In the genomic region with DNA sequence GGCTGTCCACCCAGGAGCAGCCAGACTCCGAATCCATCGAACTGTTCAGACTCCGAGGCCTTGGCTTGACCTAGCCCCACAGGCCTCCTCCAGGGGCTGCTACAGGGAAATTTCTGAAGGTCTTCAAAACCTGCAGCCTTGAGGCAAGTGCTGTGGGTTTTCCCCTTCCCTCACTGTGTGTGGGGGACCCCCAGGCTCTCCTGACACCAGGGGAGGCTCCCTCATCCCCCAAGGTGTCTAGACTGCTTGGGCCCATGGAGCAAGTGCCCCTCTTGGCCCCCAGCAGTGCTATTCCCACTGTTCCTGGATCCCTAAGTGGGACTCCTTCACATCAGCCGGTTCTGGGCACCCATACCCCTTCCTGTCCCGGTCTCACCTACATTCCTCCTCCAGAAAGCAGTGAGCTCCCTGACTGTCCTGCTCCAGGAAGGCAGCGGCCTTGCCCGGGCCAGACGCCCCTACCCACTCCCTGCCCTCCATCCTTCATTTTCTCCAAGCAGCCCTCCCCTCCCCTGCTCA, we compare ENCODE assay signal across 8 cellular contexts. TPM values are rescaled to one million over a fixed set of nuclear protein-coding genes. Genes with fewer than 3 reads are reported as not detected.
DNase-seq lines count a peak whose midpoint lies in the region; ATAC-seq, FAIRE-seq and TF ChIP-seq lines count a peak whose summit lies in the region.

No MANE protein-coding gene starts in this region.

- H3F3A ChIP-seq in OCI-LY1 (ENCODE audit: insufficient read depth, low read length) = no peaks in the 10 kb centered on the region
- H3F3A ChIP-seq in neural progenitor cell (ENCODE audit: low read depth) = peaks cover 37% of the 10 kb centered on the region

- H2BK20ac ChIP-seq in H1 (ENCODE audit: low read length) = no peak overlapping the region

- peak overlapping the region; percentile 63 for H3K27ac Mint-ChIP-seq in neural progenitor cell

- no peak for FAIRE-seq in H1 (lab: Jason Lieb, UNC)

- H3K9ac ChIP-seq in OCI-LY1 (ENCODE audit: low read length) (peak overlapping the region; percentile 52), H1 (replicated peaks in 1 of 4; ENCODE audit: extremely low read depth in 1 of 4, low read depth in 3 of 4, low read length in 3 of 4) (peak overlapping the region in 1 of 4 experiments; percentile 20; a peak in 1 of 7 replicates), neural progenitor cell (no peak overlapping the region)

- no peaks in the 10 kb centered on the region for H3K9me3 ChIP-seq in OCI-LY1 (ENCODE audit: low read length)
- no peaks in the 10 kb centered on the region for H3K9me3 ChIP-seq in H1 (ENCODE audit: insufficient read depth in 2 of 2, low read depth in 1 of 2, low read length in 1 of 2)
- H3K9me3 ChIP-seq in neural progenitor cell (ENCODE audit: low read depth) = no peaks in the 10 kb centered on the region

- peak overlapping the region; percentile 48 for H3K18ac ChIP-seq in H1 (ENCODE audit: extremely low read depth, low read length)

- H2BK5ac ChIP-seq in H1 (ENCODE audit: low read depth, low read length) = peak overlapping the region; percentile 66; the same call in 1 of the 2 replicates

- peak overlapping the region; percentile 88 for H3K4me3 Mint-ChIP-seq in neural progenitor cell

- TF ChIP-seq POLR2A in H1 (IDR thresholded peaks at IDR 0.05; ENCODE audit: control extremely low read depth in 1 of 2, low read depth in 2 of 2, low read length in 2 of 2) = no peak

- no peak overlapping the region for H2AFZ ChIP-seq in OCI-LY1 (ENCODE audit: low read length)
- no peak overlapping the region for H2AFZ ChIP-seq in H1 (ENCODE audit: low read length)
- peak overlapping the region; percentile 96 for H2AFZ ChIP-seq in neural progenitor cell (replicated peaks)

- H3K14ac ChIP-seq in H1 (ENCODE audit: insufficient read length) = no peak overlapping the region

- no peaks in the 10 kb centered on the region for H3K9me3 Mint-ChIP-seq in neural progenitor cell

- peak overlapping the region; percentile 19 for H4K5ac ChIP-seq in H1 (ENCODE audit: insufficient read length, low read depth, low read length)

- H4K20me1 ChIP-seq in OCI-LY1 (ENCODE audit: insufficient read depth, low read length) (no peaks in the 10 kb centered on the region), H1 (replicated peaks in 1 of 2; ENCODE audit: control insufficient read depth in 1 of 2, insufficient read depth in 2 of 2, low read length in 2 of 2) (no peaks in the 10 kb centered on the region), neural progenitor cell (ENCODE audit: low read depth) (peaks cover 8% of the 10 kb centered on the region)

- H3K23ac ChIP-seq in H1 (ENCODE audit: insufficient read length) = no peak overlapping the region

- no peak for TF ChIP-seq EP300 in H1 (IDR thresholded peaks at IDR 0.05; ENCODE audit: borderline replicate concordance in 1 of 2, low read depth in 2 of 2, low read length in 2 of 2)

- H4K8ac ChIP-seq in H1 (ENCODE audit: extremely low read depth, insufficient read depth, low read length) = no peak overlapping the region

- peaks cover 5% of the 10 kb centered on the region; the same call in 1 of the 2 replicates for H3K36me3 ChIP-seq in BJ (ENCODE audit: control insufficient read depth, insufficient read depth, low read length)
- H3K36me3 ChIP-seq in OCI-LY1 (ENCODE audit: insufficient read depth, low read length) = no peaks in the 10 kb centered on the region
- no peaks in the 10 kb centered on the region for H3K36me3 ChIP-seq in H1 (ENCODE audit: control insufficient read depth in 2 of 4, insufficient read depth in 4 of 4, low read length in 3 of 4)
- H3K36me3 ChIP-seq in neural progenitor cell = no peaks in the 10 kb centered on the region

- no peak for ATAC-seq in GM21529 (IDR thresholded peaks at IDR 0.05; ENCODE audit: unreplicated experiment)
- no peak for ATAC-seq in GM21723 (IDR thresholded peaks at IDR 0.05; ENCODE audit: unreplicated experiment)

- peak overlapping the region; percentile 80 for H3K4me2 ChIP-seq in OCI-LY1 (ENCODE audit: low read length)
- peak overlapping the region; percentile 68 to 79 for H3K4me2 ChIP-seq in H1 (ENCODE audit: insufficient read depth in 1 of 2, low read depth in 2 of 2, low read length in 2 of 2)
- peak overlapping the region; percentile 81 for H3K4me2 ChIP-seq in neural progenitor cell

- H3K79me1 ChIP-seq in H1 (ENCODE audit: low read depth, low read length) = peaks cover 2% of the 10 kb centered on the region

- no peaks in the 10 kb centered on the region for H3K27me3 ChIP-seq in BJ (ENCODE audit: control insufficient read depth, insufficient read depth, low read length)
- H3K27me3 ChIP-seq in OCI-LY1 (ENCODE audit: insufficient read depth, low read length) = no peaks in the 10 kb centered on the region
- peaks cover 0 to 3% (median 1%) of the 10 kb centered on the region in 4 experiments; a peak in 4 of 7 replicates for H3K27me3 ChIP-seq in H1 (replicated peaks in 1 of 4; ENCODE audit: control insufficient read depth in 3 of 4, extremely low read depth in 1 of 4, insufficient read depth in 3 of 4, low read length in 3 of 4)
- peaks cover 28% of the 10 kb centered on the region for H3K27me3 ChIP-seq in neural progenitor cell

- H3K79me2 ChIP-seq in OCI-LY1 (ENCODE audit: insufficient read depth, low read length) (no peaks in the 10 kb centered on the region), H1 (ENCODE audit: control insufficient read depth in 1 of 2, insufficient read depth in 2 of 2, low read length in 2 of 2) (no peaks in the 10 kb centered on the region), neural progenitor cell (ENCODE audit: low read depth) (no peaks in the 10 kb centered on the region)

- H2BK120ac ChIP-seq in H1 (replicated peaks; ENCODE audit: low read depth, low read length) = no peak overlapping the region

- peaks cover 8% of the 10 kb centered on the region for H3K23me2 ChIP-seq in H1 (ENCODE audit: low read depth, low read length)

- H3K56ac ChIP-seq in H1 (replicated peaks; ENCODE audit: insufficient read length, low read depth, low read length) = no peak overlapping the region

- H2BK12ac ChIP-seq in H1 (ENCODE audit: low read depth, low read length) = peak overlapping the region; percentile 27; the same call in 1 of the 2 replicates

- POLR2A ChIA-PET in BJ (lab: Charles Lee) (no interaction called here), H1 (lab: Charles Lee; ENCODE audit: partially characterized antibody) (interaction anchor here (0.7 to 4.1 kb wide), 22 partner anchors 8 to 161 kb away, joined by 3 to 29 read pairs (median 6); a partner anchor contains a TSS)

- 47% methylated on average over 8 of the region's 8 CpGs; no CpG with 5 or more reads in 1 of the 2 experiments for WGBS in H1 (ENCODE audit: extremely low coverage in 1 of 2, insufficient coverage in 1 of 2, insufficient read length in 1 of 2, insufficient replicate concordance in 2 of 2, low coverage in 1 of 2, low lambda C conversion rate in 2 of 2, missing lambda C conversion rate in 1 of 2), 2 experiments

- no peak overlapping the region for H2AK5ac ChIP-seq in H1 (ENCODE audit: low read depth, low read length)

- TF ChIP-seq RAD21 in H1 (IDR thresholded peaks at IDR 0.05 in 1 of 2, conservative IDR thresholded peaks at IDR 0.05 in 1 of 2; ENCODE audit: low read depth in 2 of 2, low read length in 2 of 2) = no peak

- DNase-seq in BJ (ENCODE audit: low read depth) (no peak), H1 (ENCODE audit: low read depth in 1 of 2, low spot score in 2 of 2) (no peak), neural progenitor cell (ENCODE audit: low spot score) (no peak), T-helper 9 cell (no peak), RPMI8226 (no peak)

- CTCF ChIA-PET in BJ (lab: Yijun Ruan, JAX) (interaction anchor here (0.8 to 2.6 kb wide), 5 partner anchors 15 to 125 kb away, joined by 3 to 12 read pairs (median 4); no protein-coding TSS in a partner anchor), H1 (lab: Charles Lee; ENCODE audit: partially characterized antibody) (interaction anchor here (1.1 to 4.0 kb wide), 6 partner anchors 13 to 142 kb away, joined by 3 to 25 read pairs (median 8); a partner anchor contains a TSS)

- H3K4me3 ChIP-seq in BJ (ENCODE audit: low read depth, low read length) (peak overlapping the region; percentile 70), OCI-LY1 (ENCODE audit: low read depth, low read length, poor library complexity, severe bottlenecking) (peak overlapping the region; percentile 59), H1 (ENCODE audit: extremely low read depth in 1 of 4, insufficient read depth in 2 of 4, low read depth in 3 of 4, low read length in 4 of 4) (peak overlapping the region; percentile 26 to 69 (median 48)), neural progenitor cell (peak overlapping the region; percentile 54)

- H3K27ac ChIP-seq in OCI-LY1 (ENCODE audit: low read depth, low read length, poor library complexity, severe bottlenecking) (no peak overlapping the region), H1 (ENCODE audit: low read depth, low read length) (no peak overlapping the region), neural progenitor cell (no peak overlapping the region)

- peaks cover 28% of the 10 kb centered on the region for H3K4me1 Mint-ChIP-seq in neural progenitor cell

- H3K27me3 Mint-ChIP-seq in neural progenitor cell (ENCODE audit: insufficient read depth, low read depth) = peaks cover 17% of the 10 kb centered on the region

- no peaks in the 10 kb centered on the region for H3K9me2 ChIP-seq in OCI-LY1 (ENCODE audit: low read depth, low read length)

- TF ChIP-seq CTCF in BJ (IDR thresholded peaks at IDR 0.05; ENCODE audit: insufficient read depth, low read depth, low read length) (no peak), OCI-LY1 (IDR thresholded peaks at IDR 0.05; ENCODE audit: low read length) (no peak), H1 (IDR thresholded peaks at IDR 0.05; ENCODE audit: control extremely low read depth in 1 of 3, insufficient read depth in 1 of 3, low read depth in 1 of 3, low read length in 3 of 3) (no peak), neural progenitor cell (IDR thresholded peaks at IDR 0.05) (no peak)

- peak overlapping the region; percentile 65; the same call in 1 of the 2 replicates for H2BK15ac ChIP-seq in H1 (ENCODE audit: low read length)

- peak overlapping the region; percentile 30 for H4K91ac ChIP-seq in H1 (replicated peaks; ENCODE audit: insufficient read length, low read length)

- H3K4me1 ChIP-seq in OCI-LY1 (ENCODE audit: insufficient read depth, low read length, severe bottlenecking) (peaks cover 24% of the 10 kb centered on the region), H1 (replicated peaks in 1 of 4; ENCODE audit: control insufficient read depth in 3 of 4, insufficient read depth in 4 of 4, low read length in 3 of 4) (peaks cover 0 to 16% (median 11%) of the 10 kb centered on the region in 4 experiments; a peak in 5 of 7 replicates), neural progenitor cell (peaks cover 13% of the 10 kb centered on the region)

- H3K4ac ChIP-seq in H1 (replicated peaks; ENCODE audit: insufficient read length, low read depth, low read length) = no peak overlapping the region

- no peaks in the 10 kb centered on the region for H3K36me3 Mint-ChIP-seq in neural progenitor cell

RNA-seq across cellular contexts. Expression of a gene that starts 0.8 kb away (rescaled TPM):
- 10.5 and 12.6 TPM in 2 replicates for polyA plus RNA-seq in BJ (2011; rRNA removed)
- 27.3 and 47.0 TPM in 2 replicates for polyA minus RNA-seq in BJ (2011; rRNA and poly(A)+ RNA removed)
- 7.3 and 7.7 TPM in 2 replicates for total RNA-seq in H1 (2021; fragmentation: NEBNext Ultra II Directional; extraction: Animal tissue kit (Norgen Biotek cat#: 25700))
- 7.4 and 9.0 TPM in 2 replicates for polyA plus RNA-seq in H1 (2011; rRNA removed)
- 6.5 TPM for polyA plus RNA-seq in H1 (2011; cell fraction: cytosol; rRNA removed)
- 6.1 TPM for polyA plus RNA-seq in H1 (2011; cell fraction: nucleus; rRNA removed)
- 6.2 to 8.2 TPM (median 7.5 TPM) in 4 replicates for polyA plus RNA-seq in H1 (2012, experiment 1 of 2)
- polyA plus RNA-seq in H1 (2012, experiment 2 of 2) = 6.0 TPM
- polyA plus RNA-seq in H1 (2013, experiment 1 of 2) = 7.1 TPM
- polyA plus RNA-seq in H1 (2013, experiment 2 of 2) = 8.3 TPM
- 10.1 and 10.5 TPM in 2 replicates for polyA minus RNA-seq in H1 (2011; rRNA and poly(A)+ RNA removed)
- 7.6 TPM for polyA minus RNA-seq in H1 (2011; cell fraction: cytosol; rRNA and poly(A)+ RNA removed)
- polyA minus RNA-seq in H1 (2011; cell fraction: nucleus; rRNA and poly(A)+ RNA removed) = 4.5 TPM
- 1.1 and 3.7 TPM in 2 replicates for total RNA-seq in neural progenitor cell (ENCODE audit: low replicate concordance)

RNA-seq across cellular contexts. Expression of a gene that starts 15.4 kb away (rescaled TPM):
- polyA plus RNA-seq in BJ (2011; rRNA removed) (1.4 and 2.8 TPM in 2 replicates), H1 (2011; rRNA removed) (15.4 and 18.6 TPM in 2 replicates)
- 1.0 and 2.2 TPM in 2 replicates for polyA minus RNA-seq in BJ (2011; rRNA and poly(A)+ RNA removed)
- total RNA-seq in H1 (2021; fragmentation: NEBNext Ultra II Directional; extraction: Animal tissue kit (Norgen Biotek cat#: 25700)) = 22.9 and 23.2 TPM in 2 replicates
- polyA plus RNA-seq in H1 (2011; cell fraction: cytosol; rRNA removed) = 16.5 TPM
- polyA plus RNA-seq in H1 (2011; cell fraction: nucleus; rRNA removed) = 13.9 TPM
- 14.8 to 20.4 TPM (median 15.7 TPM) in 4 replicates for polyA plus RNA-seq in H1 (2012, experiment 1 of 2)
- 12.1 TPM for polyA plus RNA-seq in H1 (2012, experiment 2 of 2)
- polyA plus RNA-seq in H1 (2013, experiment 1 of 2) = 14.6 TPM
- 15.5 TPM for polyA plus RNA-seq in H1 (2013, experiment 2 of 2)
- polyA minus RNA-seq in H1 (2011; rRNA and poly(A)+ RNA removed) = 19.1 and 23.3 TPM in 2 replicates
- 12.3 TPM for polyA minus RNA-seq in H1 (2011; cell fraction: cytosol; rRNA and poly(A)+ RNA removed)
- polyA minus RNA-seq in H1 (2011; cell fraction: nucleus; rRNA and poly(A)+ RNA removed) = 29.0 TPM
- 15.2 and 17.1 TPM in 2 replicates for total RNA-seq in neural progenitor cell (ENCODE audit: low replicate concordance)

RNA-seq across cellular contexts. Expression of a gene that starts 31.5 kb away (rescaled TPM):
- polyA plus RNA-seq in BJ (2011; rRNA removed) = 57.1 and 80.5 TPM in 2 replicates
- polyA minus RNA-seq in BJ (2011; rRNA and poly(A)+ RNA removed) = 10.9 and 12.1 TPM in 2 replicates
- 561 and 564 TPM in 2 replicates for total RNA-seq in H1 (2021; fragmentation: NEBNext Ultra II Directional; extraction: Animal tissue kit (Norgen Biotek cat#: 25700))
- polyA plus RNA-seq in H1 (2011; rRNA removed) = 78.4 and 116 TPM in 2 replicates
- polyA plus RNA-seq in H1 (2011; cell fraction: cytosol; rRNA removed) = 189 TPM
- 60.2 TPM for polyA plus RNA-seq in H1 (2011; cell fraction: nucleus; rRNA removed)
- 352 to 483 TPM (median 373 TPM) in 4 replicates for polyA plus RNA-seq in H1 (2012, experiment 1 of 2)
- 113 TPM for polyA plus RNA-seq in H1 (2012, experiment 2 of 2)
- 403 TPM for polyA plus RNA-seq in H1 (2013, experiment 1 of 2)
- polyA plus RNA-seq in H1 (2013, experiment 2 of 2) = 416 TPM
- 28.0 and 32.8 TPM in 2 replicates for polyA minus RNA-seq in H1 (2011; rRNA and poly(A)+ RNA removed)
- polyA minus RNA-seq in H1 (2011; cell fraction: cytosol; rRNA and poly(A)+ RNA removed) = 51.4 TPM
- polyA minus RNA-seq in H1 (2011; cell fraction: nucleus; rRNA and poly(A)+ RNA removed) = 64.6 TPM
- total RNA-seq in neural progenitor cell (ENCODE audit: low replicate concordance) = 356 and 519 TPM in 2 replicates

RNA-seq across cellular contexts. Expression of a gene that starts 54.9 kb away (rescaled TPM):
- 57.8 and 93.7 TPM in 2 replicates for polyA plus RNA-seq in BJ (2011; rRNA removed)
- polyA minus RNA-seq in BJ (2011; rRNA and poly(A)+ RNA removed) = 34.7 and 46.6 TPM in 2 replicates
- 20.8 and 23.1 TPM in 2 replicates for total RNA-seq in H1 (2021; fragmentation: NEBNext Ultra II Directional; extraction: Animal tissue kit (Norgen Biotek cat#: 25700))
- polyA plus RNA-seq in H1 (2011; rRNA removed) = 23.1 and 39.9 TPM in 2 replicates
- 25.9 TPM for polyA plus RNA-seq in H1 (2011; cell fraction: cytosol; rRNA removed)
- polyA plus RNA-seq in H1 (2011; cell fraction: nucleus; rRNA removed) = 27.3 TPM
- 20.5 to 26.2 TPM (median 22.8 TPM) in 4 replicates for polyA plus RNA-seq in H1 (2012, experiment 1 of 2)
- polyA plus RNA-seq in H1 (2012, experiment 2 of 2) = 21.2 TPM
- polyA plus RNA-seq in H1 (2013, experiment 1 of 2) = 17.5 TPM
- polyA plus RNA-seq in H1 (2013, experiment 2 of 2) = 15.3 TPM
- polyA minus RNA-seq in H1 (2011; rRNA and poly(A)+ RNA removed) = 23.2 and 27.4 TPM in 2 replicates
- polyA minus RNA-seq in H1 (2011; cell fraction: cytosol; rRNA and poly(A)+ RNA removed) = 10.6 TPM
- polyA minus RNA-seq in H1 (2011; cell fraction: nucleus; rRNA and poly(A)+ RNA removed) = 16.7 TPM
- 20.7 and 31.2 TPM in 2 replicates for total RNA-seq in neural progenitor cell (ENCODE audit: low replicate concordance)
